Comparison of ENCODE assay signal across 12 cellular contexts in genomic region chr11:35179466-35180135, GRCh38. TPM values are rescaled to one million over a fixed set of nuclear protein-coding genes. Genes with fewer than 3 reads are reported as not detected.
DNase-seq lines count a peak whose midpoint lies in the region; ATAC-seq and TF ChIP-seq lines count a peak whose summit lies in the region.
"Had no signal": no experiment of that assay in that cellular context is flagged by ENCODE, and none has a peak within 500 bp of the region (broad histone marks: within the 10 kb centered on the region; RNA-seq: fewer than 3 reads in every experiment).

No MANE protein-coding gene starts in this region.

- H3K4me3 Mint-ChIP-seq in CD4-positive, alpha-beta memory T cell: peak overlapping the region; percentile 21 to 86 (median 62)
- peak overlapping the region; percentile 12 to 41 for H3K4me3 Mint-ChIP-seq in effector memory CD8-positive, alpha-beta T cell
- H3K4me3 Mint-ChIP-seq in osteocyte (ENCODE audit: unreplicated experiment) (no peak overlapping the region), WTC11 (no peak overlapping the region)

- peaks cover 65% of the 10 kb centered on the region for H3K36me3 ChIP-seq in CD4-positive, alpha-beta memory T cell (ENCODE audit: insufficient read depth, low read length)
- H3K36me3 ChIP-seq in PC-9 (ENCODE audit: low read depth) (peaks cover 80% of the 10 kb centered on the region), BE2C (no peaks in the 10 kb centered on the region)

- CTCF ChIA-PET in CD4-positive, alpha-beta memory T cell (lab: Charles Lee; ENCODE audit: partially characterized antibody): interaction anchor here (0.6 to 11.1 kb wide), 10 partner anchors 14 to 183 kb away, joined by 3 to 118 read pairs (median 3); partner anchors contain the start of gene CD44
- CTCF ChIA-PET in PC-9 (lab: Charles Lee) (interaction anchor here (0.6 kb wide), 1 partner anchor 126 kb away, joined by 3 read pairs; no protein-coding TSS in a partner anchor), WTC11 (lab: Charles Lee) (interaction anchor here (0.6 to 1.4 kb wide), 2 partner anchors 13 to 812 kb away, joined by 3 to 5 read pairs; no protein-coding TSS in a partner anchor)

- H3K9me3 Mint-ChIP-seq in CD4-positive, alpha-beta memory T cell: no peaks in the 10 kb centered on the region
- H3K9me3 Mint-ChIP-seq in effector memory CD8-positive, alpha-beta T cell: no peaks in the 10 kb centered on the region
- H3K9me3 Mint-ChIP-seq in osteocyte (ENCODE audit: unreplicated experiment): no peaks in the 10 kb centered on the region
- H3K9me3 Mint-ChIP-seq in WTC11: no peaks in the 10 kb centered on the region

- POLR2A ChIA-PET in CD4-positive, alpha-beta memory T cell (lab: Charles Lee; ENCODE audit: partially characterized antibody): interaction anchor here (0.7 to 31.9 kb wide), 13 partner anchors 15 to 179 kb away, joined by 3 to 1106 read pairs (median 4); partner anchors contain the start of gene CD44
- POLR2A ChIA-PET in PC-9 (lab: Charles Lee; ENCODE audit: unreplicated experiment) (interaction anchor here (0.6 kb wide), 1 partner anchor 223 kb away, joined by 3 read pairs; no protein-coding TSS in a partner anchor), WTC11 (lab: Charles Lee) (no interaction called here)

- H4K20me1 ChIP-seq in PC-9 (ENCODE audit: insufficient read depth): 0 out of 2 replicates have a peak, but pooled peaks cover 5% of the 10 kb centered on the region

- H3K4me1 Mint-ChIP-seq in CD4-positive, alpha-beta memory T cell: peaks cover 75 to 92% (median 84%) of the 10 kb centered on the region in 4 donors
- peaks cover 65 to 82% of the 10 kb centered on the region in 2 donors for H3K4me1 Mint-ChIP-seq in effector memory CD8-positive, alpha-beta T cell (ENCODE audit: low read depth in 2 of 2)
- H3K4me1 Mint-ChIP-seq in osteocyte (ENCODE audit: unreplicated experiment) (peaks cover 44% of the 10 kb centered on the region), WTC11 (peaks cover 31% of the 10 kb centered on the region)

- H3F3A ChIP-seq in PC-9 (ENCODE audit: insufficient read depth, low read depth): peaks cover 85% of the 10 kb centered on the region

- H3K9me2 ChIP-seq in PC-9 (ENCODE audit: insufficient read depth): no peaks in the 10 kb centered on the region

- no peaks in the 10 kb centered on the region for H3K9me3 ChIP-seq in CD4-positive, alpha-beta memory T cell (ENCODE audit: control insufficient read depth in 1 of 2, low read length in 2 of 2)
- H3K9me3 ChIP-seq in PC-9 (ENCODE audit: insufficient read depth, low read depth): no peaks in the 10 kb centered on the region
- no peaks in the 10 kb centered on the region for H3K9me3 ChIP-seq in BE2C

- TF ChIP-seq CTCF in PC-9 (conservative IDR thresholded peaks at IDR 0.05) (no peak), osteocyte (IDR thresholded peaks at IDR 0.05) (no peak), BE2C (IDR thresholded peaks at IDR 0.05; ENCODE audit: low read depth, low read length) (no peak), WTC11 (IDR thresholded peaks at IDR 0.05) (no peak)

- no peaks in the 10 kb centered on the region for H3K27me3 ChIP-seq in CD4-positive, alpha-beta memory T cell (ENCODE audit: insufficient read depth, low read length)
- no peaks in the 10 kb centered on the region for H3K27me3 ChIP-seq in PC-9 (ENCODE audit: insufficient read depth, low read depth)
- H3K27me3 ChIP-seq in BE2C: no peaks in the 10 kb centered on the region

- ATAC-seq in effector memory CD8-positive, alpha-beta T cell (replicated peaks): no peak
- no peak for ATAC-seq in WTC11

- BruUV-seq in PC-9 (replicated peaks; lab: Mats Ljungman, UMichigan): no TSS peak

- H3K4me3 ChIP-seq in CD4-positive, alpha-beta memory T cell (ENCODE audit: low read length in 2 of 2): no peak overlapping the region
- no peak overlapping the region for H3K4me3 ChIP-seq in PC-9
- no peak overlapping the region for H3K4me3 ChIP-seq in BE2C (ENCODE audit: low read depth, low read length)

- intact Hi-C loops in CD4-positive, alpha-beta memory T cell (cut with micrococcal nuclease): loop anchor here (2.0 kb wide), 1 partner anchor 13 kb away; no protein-coding TSS in a partner anchor
- intact Hi-C loops in PC-9 (cut with micrococcal nuclease; ENCODE audit: unreplicated experiment): no loop called here

- no peaks in the 10 kb centered on the region for H3K27me3 Mint-ChIP-seq in CD4-positive, alpha-beta memory T cell
- no peaks in the 10 kb centered on the region for H3K27me3 Mint-ChIP-seq in effector memory CD8-positive, alpha-beta T cell
- H3K27me3 Mint-ChIP-seq in osteocyte (ENCODE audit: unreplicated experiment) (no peaks in the 10 kb centered on the region), WTC11 (ENCODE audit: low read depth) (no peaks in the 10 kb centered on the region)

- peaks cover 95% of the 10 kb centered on the region for H3K79me2 ChIP-seq in PC-9 (ENCODE audit: low read depth)

- H3K4me2 ChIP-seq in PC-9: peak overlapping the region; percentile 39

- peaks cover 91% of the 10 kb centered on the region for H3K4me1 ChIP-seq in CD4-positive, alpha-beta memory T cell (ENCODE audit: insufficient read depth, low read length)
- H3K4me1 ChIP-seq in PC-9 (replicated peaks; ENCODE audit: insufficient read depth) (peaks cover 74% of the 10 kb centered on the region), BE2C (no peaks in the 10 kb centered on the region)

- peak overlapping the region; percentile 44 for H3K27ac ChIP-seq in CD4-positive, alpha-beta memory T cell (ENCODE audit: low read depth, low read length)
- H3K27ac ChIP-seq in PC-9: peak overlapping the region; percentile 63

- H3K27ac Mint-ChIP-seq in CD4-positive, alpha-beta memory T cell: peak overlapping the region; percentile 88 to 94 (median 92)
- peak overlapping the region; percentile 62 to 90 for H3K27ac Mint-ChIP-seq in effector memory CD8-positive, alpha-beta T cell
- H3K27ac Mint-ChIP-seq in osteocyte (ENCODE audit: unreplicated experiment) (peak overlapping the region; percentile 39), WTC11 (no peak overlapping the region)

- H2AFZ ChIP-seq in PC-9: no peak overlapping the region

- DNase-seq in CD4-positive, alpha-beta memory T cell: no peak
- DNase-seq in PC-9 (no peak), osteocyte (ENCODE audit: extremely low spot score, unreplicated experiment) (no peak), BE2C (no peak), NCI-H748 treated with DMSO at 0.1 percent for 48 hours (lab: John Stamatoyannopoulos, UW) (no peak), WTC11 (ENCODE audit: low spot score) (no peak), GM19238 (ENCODE audit: insufficient read length, low spot score) (no peak)
- DNase-seq in effector memory CD8-positive, alpha-beta T cell: no peak
- DNase-seq: dermis blood vessel endothelial cell; DMS53; KBM-7; stimulated activated CD4-positive, alpha-beta T cell treated with anti-CD3 and anti-CD28 coated beads, Interleukin-1b, Interleukin-23, amount 100 ng/mL, for 48 hours had no signal

- H3K36me3 Mint-ChIP-seq in CD4-positive, alpha-beta memory T cell: peaks cover 74 to 87% of the 10 kb centered on the region in 2 donors
- H3K36me3 Mint-ChIP-seq in effector memory CD8-positive, alpha-beta T cell (ENCODE audit: insufficient read depth): peaks cover 94% of the 10 kb centered on the region
- peaks cover 39% of the 10 kb centered on the region for H3K36me3 Mint-ChIP-seq in osteocyte (ENCODE audit: unreplicated experiment)
- no peaks in the 10 kb centered on the region for H3K36me3 Mint-ChIP-seq in WTC11

TF ChIP-seq in WTC11, 78 proteins besides CTCF, POLR2A, EP300 and RAD21:
- no peak for TF ChIP-seq HMGXB4 (CRISPR knock-in tag; IDR thresholded peaks at IDR 0.05)
- TF ChIP-seq ZNF512 (CRISPR knock-in tag; IDR thresholded peaks at IDR 0.05; ENCODE audit: borderline replicate concordance): no peak
- TF ChIP-seq CREM (CRISPR knock-in tag; IDR thresholded peaks at IDR 0.05): no peak
TF ChIP-seq in WTC11: peak in this region for 0.

RNA-seq across cellular contexts. Expression of gene CD44, which starts 40.6 kb away (rescaled TPM):
- 100 to 1,000 TPM; 808 to 809 TPM for total RNA-seq in CD4-positive, alpha-beta memory T cell
- 100 to 1,000 TPM; 390 to 554 TPM for polyA plus RNA-seq in CD4-positive, alpha-beta memory T cell
- total RNA-seq in PC-9 (2021) (775 and 872 TPM in 2 replicates), osteocyte (283 and 309 TPM in 2 replicates), WTC11 (2021) (9.6 to 12.0 TPM (median 10.3 TPM) in 3 replicates)
- 24.4 TPM for polyA plus RNA-seq in BE2C (2012; ENCODE audit: insufficient read depth, insufficient read length, low read depth)

Comparison
In these comparisons a context has a peak if more than half of its experiments do, and no peak if none do; other contexts are left out.
1. H3K4me3 Mint-ChIP-seq: peak in CD4-positive, alpha-beta memory T cell (8 of 8) and effector memory CD8-positive, alpha-beta T cell (2 of 2); none in osteocyte (single experiment) and WTC11 (single experiment).
2. RNA of gene CD44, which starts 40.6 kb away (total RNA-seq): 808 to 809 TPM in CD4-positive, alpha-beta memory T cell, 775 to 872 TPM in PC-9 and 283 to 309 TPM in osteocyte; 9.6 to 12.0 TPM in WTC11; every median in the first group is over 10 times any median in the second.